ENCODE assay signal across 11 cellular contexts in the genomic region with DNA sequence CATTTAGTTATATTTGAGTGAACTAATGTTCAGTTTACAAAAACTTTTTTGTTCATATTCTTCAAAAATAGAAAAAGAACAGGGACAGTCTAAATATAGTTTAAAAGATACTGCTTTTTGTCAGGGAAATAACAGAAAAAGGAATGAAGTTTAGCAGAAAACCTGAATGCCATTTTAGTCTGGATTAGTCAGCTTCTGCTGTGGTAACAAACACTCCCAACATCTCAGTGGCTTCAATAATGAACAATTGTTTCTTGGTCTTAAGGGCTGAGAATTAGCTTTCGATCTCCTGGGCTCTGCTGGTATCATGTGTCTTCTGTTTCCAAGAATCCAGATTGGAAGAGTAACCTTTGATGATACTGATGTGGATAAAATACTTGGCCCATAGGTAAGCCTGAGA.
"Had no signal": no experiment of that assay in that cellular context is flagged by ENCODE, and none has a peak within 500 bp of the region (broad histone marks: within the 10 kb centered on the region; RNA-seq: fewer than 3 reads in every experiment).

No MANE protein-coding gene starts in this region.

- H3K4me1 ChIP-seq: HAP-1 had no signal

- H3K4me3 ChIP-seq: GM23248, GM23338, HAP-1 had no signal

- DNase-seq: GM23248, GOT3, H7, H9, HCEC 1CT, HFFc6 had no signal

- ATAC-seq: GM23338, HCT116 had no signal

- H2AFZ ChIP-seq: GM23248, GM23338 had no signal

- H3K27ac ChIP-seq: GM23248 had no signal

- H3K9ac ChIP-seq: GM23248 had no signal

- H3K4me2 ChIP-seq: GM23338 had no signal

- H3K9me3 ChIP-seq: HAP-1 had no signal

- H3K36me3 ChIP-seq: HAP-1 had no signal

- FAIRE-seq: H1, H54 had no signal
